Comparison of ENCODE assay signal across 10 cellular contexts in the genomic region with DNA sequence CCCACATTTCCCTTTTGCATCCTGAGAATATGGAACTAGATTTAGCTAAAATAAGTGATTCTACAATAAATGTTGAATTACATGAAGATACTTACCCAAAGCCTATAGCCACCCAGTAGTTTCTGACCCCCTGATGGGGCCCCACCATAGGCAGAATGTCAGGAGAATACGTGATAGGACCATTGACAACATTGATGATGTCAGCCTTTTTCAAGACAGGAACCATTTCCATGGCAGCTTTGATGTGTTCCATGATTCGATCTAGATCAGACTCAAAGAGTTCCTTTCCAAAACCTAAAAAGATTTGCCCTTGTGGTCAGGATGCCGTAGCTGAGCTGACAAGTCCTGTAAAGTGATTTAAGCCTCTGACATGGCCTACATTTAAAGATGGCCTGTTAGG. TPM values are rescaled to one million over a fixed set of nuclear protein-coding genes. Genes with fewer than 3 reads are reported as not detected.
"Had no signal": no experiment of that assay in that cellular context is flagged by ENCODE, and none has a peak within 500 bp of the region (broad histone marks: within the 10 kb centered on the region; RNA-seq: fewer than 3 reads in every experiment).

No MANE protein-coding gene starts in this region.

- H3K9me3 Mint-ChIP-seq: GM23338, H9 had no signal

- FAIRE-seq: H1, H54, HTR-8/SVneo had no signal

- ATAC-seq: GM23338 had no signal

- H3K27ac Mint-ChIP-seq: GM23338, H9 had no signal

- H3K9ac ChIP-seq: KMS-11 had no signal

- H3K4me1 Mint-ChIP-seq: GM23338, H9 had no signal

- H3K4me2 ChIP-seq: GM23338, KMS-11 had no signal

- H2AFZ ChIP-seq: GM23338 had no signal

- H3K27ac ChIP-seq: KMS-11 had no signal

- H3K4me3 Mint-ChIP-seq: GM23338, H9 had no signal

- DNase-seq: H9, HCEC 1CT, Karpas-422, KBM-7 had no signal

- H3K4me3 ChIP-seq: GM23338 had no signal

RNA-seq across cellular contexts. Expression of gene DMGDH, which starts 27.3 kb away (rescaled TPM):
- total RNA-seq: H1, H9, HT-29 had no signal

RNA-seq across cellular contexts. Expression of gene BHMT2, which starts 27.4 kb away (rescaled TPM):
- total RNA-seq: H1, H9, HT-29 had no signal
